ENCODE assay signal across 6 cellular contexts in genomic region chr16:668519-669171, GRCh38. TPM values are rescaled to one million over a fixed set of nuclear protein-coding genes. Genes with fewer than 3 reads are reported as not detected.
DNase-seq lines count a peak whose midpoint lies in the region; ATAC-seq and TF ChIP-seq lines count a peak whose summit lies in the region.

No MANE protein-coding gene starts in this region.

- 17% methylated on average over 42 of the region's 50 CpGs for WGBS in hepatocyte (ENCODE audit: low lambda C conversion rate, missing lambda C conversion rate)
- WGBS in aorta, 2 donors, result 6% methylated on average over 49 to 50 of the region's 50 CpGs

- H3K27me3 ChIP-seq in Panc1 (ENCODE audit: control insufficient read depth, insufficient read depth, low read length) (no peaks in the 10 kb centered on the region), hepatocyte (no peaks in the 10 kb centered on the region), aorta (ENCODE audit: control insufficient read depth in 1 of 2, insufficient read depth in 2 of 2, low read length in 1 of 2) (no peaks in the 10 kb centered on the region)

- peaks cover 12% of the 10 kb centered on the region for H3K4me1 ChIP-seq in Panc1 (ENCODE audit: control insufficient read depth, insufficient read depth, low read length)
- peaks cover 4% of the 10 kb centered on the region for H3K4me1 ChIP-seq in hepatocyte (ENCODE audit: insufficient read depth)
- no peaks in the 10 kb centered on the region for H3K4me1 ChIP-seq in aorta (ENCODE audit: control insufficient read depth in 1 of 2, insufficient read depth in 2 of 2, low read length in 2 of 2)

- POLR2A ChIA-PET in Panc1 (lab: Charles Lee), result no interaction called here

- in situ Hi-C loops in Panc1 (cut with HindIII; ENCODE audit: low pct_unique_long_range_greater_than_20kb, low sequenced_read_pairs), result no loop called here

- peaks cover 23% of the 10 kb centered on the region for H3K79me2 ChIP-seq in hepatocyte

- peaks cover 3% of the 10 kb centered on the region; the same call in 1 of the 2 replicates for H3K36me3 ChIP-seq in Panc1 (ENCODE audit: control insufficient read depth, insufficient read depth, low read length)
- H3K36me3 ChIP-seq in hepatocyte (replicated peaks; ENCODE audit: insufficient read depth, low read depth), result no peaks in the 10 kb centered on the region
- H3K36me3 ChIP-seq in aorta (ENCODE audit: control insufficient read depth in 1 of 2, insufficient read depth in 2 of 2, low read length in 1 of 2), result peaks cover 0 to 14% of the 10 kb centered on the region in 2 donors

- peak overlapping the region; percentile 91 for H3K27ac ChIP-seq in Panc1 (ENCODE audit: low read length)
- H3K27ac ChIP-seq in hepatocyte, result peak overlapping the region; percentile 74
- H3K27ac ChIP-seq in aorta (ENCODE audit: low read depth in 1 of 2, low read length in 2 of 2), result no peak overlapping the region

- H3K9me3 ChIP-seq in Panc1 (ENCODE audit: control insufficient read depth, insufficient read depth, low read depth, low read length) (no peaks in the 10 kb centered on the region), hepatocyte (ENCODE audit: low read depth) (no peaks in the 10 kb centered on the region), aorta (ENCODE audit: control insufficient read depth, low read length) (no peaks in the 10 kb centered on the region)

- H3K9me2 ChIP-seq in hepatocyte (replicated peaks; ENCODE audit: insufficient read depth), result no peaks in the 10 kb centered on the region

- CTCF ChIA-PET in Panc1 (lab: Charles Lee), result interaction anchor here (1.3 kb wide), 1 partner anchor 13 kb away, joined by 3 read pairs; no protein-coding TSS in a partner anchor

- no peaks in the 10 kb centered on the region for H4K20me1 ChIP-seq in hepatocyte (ENCODE audit: insufficient read depth, poor library complexity, severe bottlenecking)

- DNase-seq in EH (ENCODE audit: low read depth), result peak; percentile 17
- no peak for DNase-seq in Panc1 (ENCODE audit: low read depth, low spot score)
- DNase-seq in hepatocyte (ENCODE audit: low spot score), result no peak
- no peak for DNase-seq in aorta
- DNase-seq in H4 (ENCODE audit: low spot score), result no peak
- no peak for DNase-seq in stimulated activated CD4-positive, alpha-beta T cell treated with anti-CD3 and anti-CD28 coated beads, Interleukin-2, amount 100 ng/mL, for 48 hours

- no TSS peak for BruUV-seq in Panc1 (replicated peaks; lab: Mats Ljungman, UMichigan)

- H3K4me3 ChIP-seq in Panc1 (ENCODE audit: low read depth in 2 of 2, low read length in 2 of 2) (peak overlapping the region; percentile 81 to 87), hepatocyte (peak overlapping the region; percentile 92), aorta (ENCODE audit: low read length in 2 of 2) (peak overlapping the region; percentile 11 to 74)

- TF ChIP-seq CTCF in Panc1 (IDR thresholded peaks at IDR 0.05), result no peak
- no peak for TF ChIP-seq CTCF in hepatocyte (IDR thresholded peaks at IDR 0.05; ENCODE audit: poor library complexity)

- intact Hi-C loops in Panc1 (cut with micrococcal nuclease; ENCODE audit: unreplicated experiment) (no loop called here), aorta (cut with DNase I) (loop anchor here in 1 of 2 donors (10.0 kb wide), 1 partner anchor 274 kb away; the partner anchor contains the start of gene NME4)

- H2AFZ ChIP-seq in hepatocyte, result peak overlapping the region; percentile 84

- H3K4me2 ChIP-seq in hepatocyte, result peak overlapping the region; percentile 96

- ATAC-seq in Panc1 (peak; percentile 5), aorta (ENCODE audit: low FRiP score) (no peak)

RNA-seq across cellular contexts. Expression of gene RHOT2, which starts 0.7 kb away (rescaled TPM):
- total RNA-seq in Panc1 (2021; ENCODE audit: unreplicated experiment) (195 TPM), hepatocyte (41.8 and 63.2 TPM in 2 replicates), aorta (10 to 100 TPM; 79.3 to 93.8 TPM)
- polyA plus RNA-seq in Panc1 (2012; ENCODE audit: insufficient read length), result 223 TPM
- polyA plus RNA-seq in hepatocyte (158 and 201 TPM in 2 replicates), aorta (100 to 1,000 TPM in 1 of 2 donors, 10 to 100 TPM in 1; 27.4 to 356 TPM)
- total RNA-seq in H4 (2014; rRNA removed; shearing (Covaris generic)), result 6.5 and 32.0 TPM in 2 replicates

RNA-seq across cellular contexts. Expression of gene RHBDL1, which starts 6.8 kb away (rescaled TPM):
- 6.6 TPM for total RNA-seq in Panc1 (2021; ENCODE audit: unreplicated experiment)
- polyA plus RNA-seq in Panc1 (2012; ENCODE audit: insufficient read length), result 14.1 TPM
- 2.3 and 3.4 TPM in 2 replicates for total RNA-seq in hepatocyte
- 4.2 and 8.1 TPM in 2 replicates for polyA plus RNA-seq in hepatocyte
- total RNA-seq in aorta, result 1 to 10 TPM in 1 of 2 donors, under 1 TPM in 1; 0.88 to 1.3 TPM
- 1 to 10 TPM in 1 of 2 donors, not detected in 1; 1.5 TPM for polyA plus RNA-seq in aorta
- 0.31 and 3.8 TPM in 2 replicates for total RNA-seq in H4 (2014; rRNA removed; shearing (Covaris generic))

RNA-seq across cellular contexts. Expression of gene STUB1, which starts 11.6 kb away (rescaled TPM):
- total RNA-seq in Panc1 (2021; ENCODE audit: unreplicated experiment), result 217 TPM
- 401 TPM for polyA plus RNA-seq in Panc1 (2012; ENCODE audit: insufficient read length)
- 116 TPM in 2 replicates for total RNA-seq in hepatocyte
- 231 and 249 TPM in 2 replicates for polyA plus RNA-seq in hepatocyte
- total RNA-seq in aorta, result 10 to 100 TPM; 67.4 to 84.3 TPM
- polyA plus RNA-seq in aorta, result 100 to 1,000 TPM; 126 to 169 TPM
- 102 and 123 TPM in 2 replicates for total RNA-seq in H4 (2014; rRNA removed; shearing (Covaris generic))

RNA-seq across cellular contexts. Expression of gene JMJD8, which starts 15.5 kb away (rescaled TPM):
- 73.9 TPM for total RNA-seq in Panc1 (2021; ENCODE audit: unreplicated experiment)
- 136 TPM for polyA plus RNA-seq in Panc1 (2012; ENCODE audit: insufficient read length)
- total RNA-seq in hepatocyte, result 44.3 and 47.8 TPM in 2 replicates
- 83.4 and 84.3 TPM in 2 replicates for polyA plus RNA-seq in hepatocyte
- 10 to 100 TPM; 46.1 to 51.7 TPM for total RNA-seq in aorta
- polyA plus RNA-seq in aorta, result 100 to 1,000 TPM in 1 of 2 donors, 10 to 100 TPM in 1; 55.2 to 110 TPM
- total RNA-seq in H4 (2014; rRNA removed; shearing (Covaris generic)), result 11.3 and 18.1 TPM in 2 replicates

RNA-seq across cellular contexts. Expression of gene WDR90, which starts 19.5 kb away (rescaled TPM):
- total RNA-seq in Panc1 (2021; ENCODE audit: unreplicated experiment) (58.9 TPM), hepatocyte (6.4 and 14.4 TPM in 2 replicates), aorta (10 to 100 TPM; 21.0 to 25.8 TPM)
- polyA plus RNA-seq in Panc1 (2012; ENCODE audit: insufficient read length), result 63.1 TPM
- polyA plus RNA-seq in hepatocyte (25.1 and 30.3 TPM in 2 replicates), aorta (10 to 100 TPM in 1 of 2 donors, 1 to 10 TPM in 1; 7.5 to 60.9 TPM)
- total RNA-seq in H4 (2014; rRNA removed; shearing (Covaris generic)), result 2.5 and 4.8 TPM in 2 replicates

Comparison
In these comparisons a context has a peak if more than half of its experiments do, and no peak if none do; other contexts are left out.
1. H3K27ac ChIP-seq: peak in Panc1 (single experiment) and hepatocyte (single experiment); none in aorta (0 of 2).
2. Peak in every context shown above with its lines, with median percentiles within 50 percentile points of each other: H3K4me3 ChIP-seq.